In genomic region chr4:74933562-74934015, GRCh38 we compare ENCODE assay signal across 8 cellular contexts. TPM values are rescaled to one million over a fixed set of nuclear protein-coding genes. Genes with fewer than 3 reads are reported as not detected.
DNase-seq lines count a peak whose midpoint lies in the region; ATAC-seq, FAIRE-seq and TF ChIP-seq lines count a peak whose summit lies in the region.

No MANE protein-coding gene starts in this region.

- H3K27me3 ChIP-seq in endocrine pancreas (ENCODE audit: control insufficient read depth, insufficient read depth, low read length): no peaks in the 10 kb centered on the region

- no peaks in the 10 kb centered on the region for H3K36me3 ChIP-seq in endocrine pancreas (ENCODE audit: control insufficient read depth, insufficient read depth, low read length)

- no peak for FAIRE-seq in GM12892 (lab: Jason Lieb, UNC)

- no peak for TF ChIP-seq POLR2A in GM12892 (IDR thresholded peaks at IDR 0.05; ENCODE audit: low read depth, low read length)

- ATAC-seq in GM21447 (IDR thresholded peaks at IDR 0.05; ENCODE audit: unreplicated experiment) (no peak), HG03175 (IDR thresholded peaks at IDR 0.05; ENCODE audit: unreplicated experiment) (no peak), GM18868 (IDR thresholded peaks at IDR 0.05; ENCODE audit: unreplicated experiment) (no peak)

- H3K4me1 ChIP-seq in endocrine pancreas (ENCODE audit: control insufficient read depth, insufficient read depth, low read length): peaks cover 17% of the 10 kb centered on the region

- H3K4me3 ChIP-seq in endocrine pancreas (ENCODE audit: control insufficient read depth, insufficient read depth, low read length): peak overlapping the region; percentile 94

- DNase-seq in GM12892 (ENCODE audit: insufficient read length) (peak; percentile 18), NCI-H510A treated with DMSO at 0.1 percent for 48 hours (lab: John Stamatoyannopoulos, UW) (peak; percentile 38), myocyte (ENCODE audit: low read depth) (peak; percentile 4), amniotic stem cell (lab: John Stamatoyannopoulos, UW) (no peak)

- peak overlapping the region; percentile 99 for H3K9ac ChIP-seq in endocrine pancreas (ENCODE audit: control insufficient read depth, insufficient read depth, low read length)

- H3K9me3 ChIP-seq in endocrine pancreas (ENCODE audit: control insufficient read depth, low read length): no peaks in the 10 kb centered on the region

RNA-seq across cellular contexts. Expression of gene PARM1, which starts 0.7 kb away (rescaled TPM):
- 12.7 TPM for polyA plus RNA-seq in GM12892 (2012; ENCODE audit: missing spikeins)
- 1.3 and 2.3 TPM in 2 replicates for total RNA-seq in myocyte
- 0.43 TPM for polyA plus RNA-seq in myocyte (2012)
